In genomic region chr19:4638828-4639530, GRCh38 we compare ENCODE assay signal across 8 cellular contexts. TPM values are rescaled to one million over a fixed set of nuclear protein-coding genes. Genes with fewer than 3 reads are reported as not detected.
A peak's percentile ranks its signal among the peaks of the same experiment; 100 is the strongest.
DNase-seq lines count a peak whose midpoint lies in the region; ATAC-seq and TF ChIP-seq lines count a peak whose summit lies in the region.

Gene TNFAIP8L1 (plus strand): TSS chr19:4639516. CDS start chr19:4651870, 12,354 bp downstream.

- H3K23ac ChIP-seq in IMR-90 (ENCODE audit: low read depth, low read length): peak within 1 kb of the TSS; percentile 81

- peak within 1 kb of the TSS; percentile 44 to 96 for H4K8ac ChIP-seq in IMR-90 (ENCODE audit: low read depth in 2 of 2, low read length in 2 of 2)

- peaks cover 17% of the 10 kb centered on the region for H3K4me1 ChIP-seq in IMR-90 (ENCODE audit: control insufficient read depth, insufficient read depth, low read length)
- peaks cover 24% of the 10 kb centered on the region for H3K4me1 ChIP-seq in mucosa of descending colon (ENCODE audit: low read depth)

- peak within 1 kb of the TSS; percentile 84 for H3K4ac ChIP-seq in IMR-90 (ENCODE audit: low read depth, low read length)

- peak within 1 kb of the TSS; percentile 41 for H2BK20ac ChIP-seq in IMR-90 (ENCODE audit: low read depth, low read length)

- ATAC-seq in GM21528 (IDR thresholded peaks at IDR 0.05; ENCODE audit: low FRiP score, unreplicated experiment) (peak; percentile 73), IMR-90 (ENCODE audit: low read depth) (peak; percentile 92), mucosa of descending colon (peak; percentile 95)

- H3K36me3 ChIP-seq in IMR-90 (ENCODE audit: control insufficient read depth, insufficient read depth, low read length): no peaks in the 10 kb centered on the region
- no peaks in the 10 kb centered on the region for H3K36me3 ChIP-seq in mucosa of descending colon (ENCODE audit: low read depth)

- H3K9me3 ChIP-seq in IMR-90 (ENCODE audit: control insufficient read depth, insufficient read depth, low read length): no peaks in the 10 kb centered on the region
- H3K9me3 ChIP-seq in mucosa of descending colon: no peaks in the 10 kb centered on the region

- H2AFZ ChIP-seq in IMR-90 (replicated peaks; ENCODE audit: low read length, poor library complexity): peak within 1 kb of the TSS; percentile 98

- H4K20me1 ChIP-seq in IMR-90 (ENCODE audit: insufficient read depth, low read length): peaks cover 2% of the 10 kb centered on the region; the same call in 1 of the 2 replicates

- CTCF ChIA-PET in IMR-90 (lab: Yijun Ruan, JAX): no interaction called here

- in situ Hi-C loops in IMR-90 (cut with MboI; ENCODE audit: low sequenced_read_pairs): loop anchor here (5.0 kb wide), 1 partner anchor 62 kb away; no protein-coding TSS in a partner anchor

- intact Hi-C loops in IMR-90 (cut with micrococcal nuclease) (loop anchor here (5.0 kb wide), 1 partner anchor 167 kb away; the partner anchor contains the start of gene HDGFL2), mucosa of descending colon (cut with DNase I, micrococcal nuclease) (loop anchor here in 1 of 2 donors (5.0 kb wide), 1 partner anchor 72 kb away; no protein-coding TSS in a partner anchor)

- H3K27me3 ChIP-seq in IMR-90 (ENCODE audit: control insufficient read depth, insufficient read depth, low read length): no peaks in the 10 kb centered on the region

- peak within 1 kb of the TSS; percentile 75; the same call in 1 of the 2 replicates for H2BK120ac ChIP-seq in IMR-90 (ENCODE audit: low read depth, low read length)

- DNase-seq in D341Med (ENCODE audit: low spot score): peak; percentile 100
- peak; percentile 92 for DNase-seq in IMR-90
- peak; percentile 100 for DNase-seq in OCI-M1 (lab: John Stamatoyannopoulos, UW)
- peak; percentile 96 for DNase-seq in activated T-cell treated with anti-CD3 and anti-CD28 coated beads for 24 hours (ENCODE audit: low read depth)
- peak; percentile 97 for DNase-seq in epithelial cell of esophagus (ENCODE audit: low read depth)
- DNase-seq in mucosa of descending colon: peak; percentile 98 to 99 (median 99)
- peak; percentile 98 to 100 for DNase-seq in stimulated activated CD8-positive, alpha-beta memory T cell treated with anti-CD3 and anti-CD28 coated beads, Interleukin-2, amount 100 ng/mL, for 48 hours (ENCODE audit: low read depth in 2 of 2)

- H2AK5ac ChIP-seq in IMR-90 (ENCODE audit: low read depth, low read length): peak within 1 kb of the TSS; percentile 93; the same call in 1 of the 2 replicates

- WGBS in IMR-90 (ENCODE audit: extremely low coverage in 2 of 2, insufficient read length in 1 of 2), 2 experiments: 0% methylated on average over 18 of the region's 49 CpGs; no CpG with 5 or more reads in 1 of the 2 experiments

- peak within 1 kb of the TSS; percentile 95 for H3K4me2 ChIP-seq in IMR-90 (ENCODE audit: low read depth, low read length)

- peak; percentile 43; the same call in 1 of the 2 replicates for TF ChIP-seq POLR2A in IMR-90 (IDR thresholded peaks at IDR 0.05; ENCODE audit: low read depth, low read length)

- no peak for TF ChIP-seq CTCF in IMR-90 (conservative IDR thresholded peaks at IDR 0.05; ENCODE audit: low read depth, low read length)
- no peak for TF ChIP-seq CTCF in epithelial cell of esophagus (IDR thresholded peaks at IDR 0.05; ENCODE audit: insufficient read depth, low read depth, low read length, missing control alignments)
- no peak for TF ChIP-seq CTCF in mucosa of descending colon (IDR thresholded peaks at IDR 0.05)

- BruUV-seq in IMR-90 (replicated peaks; lab: Mats Ljungman, UMichigan): no TSS peak

- peaks cover 20 to 31% of the 10 kb centered on the region in 2 experiments for H3K79me1 ChIP-seq in IMR-90 (ENCODE audit: low read depth in 1 of 2, low read length in 2 of 2)

- peak within 1 kb of the TSS; percentile 96 for H2AK9ac ChIP-seq in IMR-90 (replicated peaks; ENCODE audit: low read depth, low read length, poor library complexity)

- POLR2A ChIA-PET in IMR-90 (lab: Charles Lee; ENCODE audit: unreplicated experiment): no interaction called here

- H3K14ac ChIP-seq in IMR-90 (replicated peaks; ENCODE audit: low read depth, low read length): peak within 1 kb of the TSS; percentile 79

- H2BK5ac ChIP-seq in IMR-90 (ENCODE audit: low read depth, low read length, poor library complexity, severe bottlenecking): peak within 1 kb of the TSS; percentile 90

- H2BK15ac ChIP-seq in IMR-90 (ENCODE audit: low read depth, low read length): peak within 1 kb of the TSS; percentile 88; the same call in 1 of the 3 replicates

- no peaks in the 10 kb centered on the region; the same call in 1 of the 2 replicates for H3K9me1 ChIP-seq in IMR-90 (ENCODE audit: insufficient read depth, low read length)

- H3K27ac ChIP-seq in IMR-90 (ENCODE audit: insufficient read depth, low read length): peak within 1 kb of the TSS; percentile 90

- H3K18ac ChIP-seq in IMR-90 (ENCODE audit: low read depth, low read length): peak within 1 kb of the TSS; percentile 81

- H3K9ac ChIP-seq in IMR-90 (ENCODE audit: low read depth, low read length): peak within 1 kb of the TSS; percentile 85

- peak within 1 kb of the TSS; percentile 87 for H3K56ac ChIP-seq in IMR-90 (ENCODE audit: extremely low read depth, insufficient read depth, low read length)

- no peak for TF ChIP-seq RAD21 in IMR-90 (IDR thresholded peaks at IDR 0.05; ENCODE audit: low read length)

- peak within 1 kb of the TSS; percentile 74 for H3K4me3 ChIP-seq in IMR-90 (ENCODE audit: insufficient read depth, low read depth, low read length)
- H3K4me3 ChIP-seq in epithelial cell of esophagus (ENCODE audit: low read length): peak within 1 kb of the TSS; percentile 75
- peak within 1 kb of the TSS; percentile 34 for H3K4me3 ChIP-seq in mucosa of descending colon

- H4K91ac ChIP-seq in IMR-90 (ENCODE audit: insufficient read depth, low read depth, low read length): peak within 1 kb of the TSS; percentile 79

- H4K5ac ChIP-seq in IMR-90 (ENCODE audit: low read depth, low read length): peak within 1 kb of the TSS; percentile 93

- dilution Hi-C loops in IMR-90 (cut with HindIII; ENCODE audit: low sequenced_read_pairs, unreplicated experiment): no loop called here

TF ChIP-seq in IMR-90, 13 proteins besides CTCF, POLR2A, EP300 and RAD21:
- TF ChIP-seq MXI1 (IDR thresholded peaks at IDR 0.05; ENCODE audit: borderline replicate concordance, low read depth, low read length): peak; percentile 75; the same call in 1 of the 2 replicates
- no peak; the same call in 1 of the 2 replicates for TF ChIP-seq FOS (IDR thresholded peaks at IDR 0.05; ENCODE audit: low read depth, low read length)
- no peak for TF ChIP-seq ELK1 (IDR thresholded peaks at IDR 0.05; ENCODE audit: borderline replicate concordance, low read depth, low read length)
- no peak for TF ChIP-seq CHD1 (IDR thresholded peaks at IDR 0.05; ENCODE audit: low read depth, low read length)
- peak; percentile 64 for TF ChIP-seq USF2 (IDR thresholded peaks at IDR 0.05; ENCODE audit: low read depth, low read length)
- no peak for TF ChIP-seq BHLHE40 (IDR thresholded peaks at IDR 0.05; ENCODE audit: low read depth, low read length)
- no peak for TF ChIP-seq CEBPB (IDR thresholded peaks at IDR 0.05; ENCODE audit: low read depth, low read length)
- no peak for TF ChIP-seq SMC3 (IDR thresholded peaks at IDR 0.05; ENCODE audit: low read depth, low read length)
- TF ChIP-seq MAFK (IDR thresholded peaks at IDR 0.05; ENCODE audit: low read depth, low read length): no peak
- TF ChIP-seq RCOR1 (IDR thresholded peaks at IDR 0.05; ENCODE audit: insufficient replicate concordance, low read length): no peak
- no peak for TF ChIP-seq RFX5 (IDR thresholded peaks at IDR 0.05; ENCODE audit: low read depth, low read length)
- peak; percentile 96; the same call in 1 of the 2 replicates for TF ChIP-seq MAZ (IDR thresholded peaks at IDR 0.05; ENCODE audit: borderline replicate concordance, low read depth, low read length)
- TF ChIP-seq NFE2L2 (IDR thresholded peaks at IDR 0.05; ENCODE audit: low read depth, low read length): no peak

RNA-seq across cellular contexts. Expression of gene TNFAIP8L1, which starts in this region (rescaled TPM):
- total RNA-seq in IMR-90 (2012; rRNA removed) (2.5 and 3.1 TPM in 2 replicates), mucosa of descending colon (10 to 100 TPM in 2 of 3 donors, 1 to 10 TPM in 1; 5.1 to 47.6 (median 10.7) TPM)
- 6.0 TPM in 2 replicates for polyA plus RNA-seq in IMR-90 (2012; rRNA removed)
- polyA plus RNA-seq in IMR-90 (2012; cell fraction: cytosol; rRNA removed): 5.1 and 7.1 TPM in 2 replicates
- 2.3 and 2.9 TPM in 2 replicates for polyA plus RNA-seq in IMR-90 (2012; cell fraction: nucleus; rRNA removed; ENCODE audit: low replicate concordance)

Comparison
In these comparisons a context has a peak if more than half of its experiments do, and no peak if none do; other contexts are left out.
1. Peak in every context shown above with its lines: DNase-seq, ATAC-seq, H3K4me3 ChIP-seq and H3K27ac ChIP-seq.